ENCODE assay signal across 1 cellular context in the genomic region with DNA sequence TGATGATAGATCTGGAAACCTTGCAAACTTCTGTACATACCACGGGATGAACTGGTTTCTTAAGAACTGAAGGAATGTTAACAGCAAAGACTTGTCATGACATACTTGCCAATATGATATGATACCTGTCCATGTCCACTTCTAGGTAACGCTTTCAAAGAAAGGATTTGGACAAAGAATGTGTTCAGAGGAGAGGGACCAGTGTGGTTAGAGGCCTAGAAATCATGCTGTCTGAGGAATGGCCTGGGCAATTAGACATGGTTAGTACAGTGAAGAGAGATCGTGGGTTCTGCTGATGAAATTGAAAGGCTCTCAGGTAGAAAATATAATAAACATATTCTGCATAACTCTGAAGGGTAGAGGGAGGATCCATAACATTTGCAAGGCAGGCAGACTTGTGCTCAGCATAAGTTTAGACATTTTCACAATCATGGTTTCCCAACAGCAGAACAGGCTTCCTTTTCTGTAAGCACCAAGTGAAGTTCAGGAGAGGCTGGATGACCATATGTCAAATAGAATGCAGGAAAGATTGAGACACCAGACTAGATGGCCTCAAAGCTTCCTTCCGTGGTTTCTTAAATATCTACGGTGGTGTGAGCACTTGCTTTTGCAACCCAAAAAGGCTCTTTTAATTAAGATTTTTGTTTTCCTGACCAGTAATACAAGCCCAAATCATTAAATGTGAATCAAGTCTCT.
TF ChIP-seq lines count a peak whose summit lies in the region.

No MANE protein-coding gene starts in this region.

TF ChIP-seq in endothelial cell of umbilical vein, 7 proteins besides CTCF, POLR2A, EP300 and RAD21 (continued from another document):
- TF ChIP-seq POLR2AphosphoS5 (IDR thresholded peaks at IDR 0.05; ENCODE audit: insufficient read depth, low read depth, low read length) (no peak), GATA2 (IDR thresholded peaks at IDR 0.05; ENCODE audit: insufficient read depth, insufficient read length, low read depth, low read length) (no peak), MYC (IDR thresholded peaks at IDR 0.05; ENCODE audit: low read depth, low read length) (no peak), FOS (IDR thresholded peaks at IDR 0.05; ENCODE audit: borderline replicate concordance, insufficient read depth, low read length) (no peak), JUN (IDR thresholded peaks at IDR 0.05; ENCODE audit: borderline replicate concordance, insufficient read depth, insufficient read length, low read depth) (no peak)
- TF ChIP-seq, protein P1, sequence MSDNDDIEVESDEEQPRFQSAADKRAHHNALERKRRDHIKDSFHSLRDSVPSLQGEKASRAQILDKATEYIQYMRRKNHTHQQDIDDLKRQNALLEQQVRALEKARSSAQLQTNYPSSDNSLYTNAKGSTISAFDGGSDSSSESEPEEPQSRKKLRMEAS (IDR thresholded peaks at IDR 0.05; ENCODE audit: insufficient read depth, insufficient read length), result no peak
TF ChIP-seq in endothelial cell of umbilical vein: peak in this region for 0.
